ENCODE assay signal across 17 cellular contexts in the genomic region with DNA sequence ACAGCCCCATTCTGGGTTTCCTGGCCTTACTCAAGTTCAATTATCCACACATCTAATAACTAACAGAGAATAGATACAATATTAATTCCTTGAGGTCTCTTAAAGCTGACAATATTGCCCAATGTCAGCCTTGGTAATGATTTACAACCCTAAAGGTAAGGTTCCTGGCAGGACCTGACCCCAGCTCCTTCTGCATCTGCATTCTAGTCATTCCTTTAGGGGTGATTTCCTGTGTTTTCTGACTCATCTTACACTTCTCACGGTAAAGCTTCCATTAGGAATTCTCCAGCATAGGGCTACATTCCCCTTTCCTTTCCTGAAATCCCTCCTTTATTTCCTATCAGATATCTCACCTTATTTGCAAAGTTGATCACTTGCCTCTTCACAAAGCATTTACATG. TPM values are rescaled to one million over a fixed set of nuclear protein-coding genes. Genes with fewer than 3 reads are reported as not detected.
DNase-seq lines count a peak whose midpoint lies in the region; ATAC-seq and TF ChIP-seq lines count a peak whose summit lies in the region.
"Had no signal": no experiment of that assay in that cellular context is flagged by ENCODE, and none has a peak within 500 bp of the region (broad histone marks: within the 10 kb centered on the region; RNA-seq: fewer than 3 reads in every experiment).

No MANE protein-coding gene starts in this region.

- H3K79me2 ChIP-seq in smooth muscle cell (ENCODE audit: low read depth): no peaks in the 10 kb centered on the region

- H3K4me3 ChIP-seq in smooth muscle cell: no peak overlapping the region
- H3K4me3 ChIP-seq: BLaER1, SJSA1, tibial nerve had no signal

- peaks cover 7% of the 10 kb centered on the region for H3F3A ChIP-seq in smooth muscle cell (ENCODE audit: low read depth)

- H3K9ac ChIP-seq in smooth muscle cell (ENCODE audit: low read depth): no peak overlapping the region
- H3K9ac ChIP-seq: BLaER1 had no signal

- TF ChIP-seq CTCF in smooth muscle cell (IDR thresholded peaks at IDR 0.05; ENCODE audit: borderline replicate concordance, insufficient read depth, poor library complexity, severe bottlenecking): no peak

- H3K4me1 ChIP-seq in smooth muscle cell (ENCODE audit: low read depth): no peaks in the 10 kb centered on the region
- H3K4me1 ChIP-seq: BLaER1, SJSA1, tibial nerve had no signal

- DNase-seq in activated naive CD4-positive, alpha-beta T cell treated with anti-CD3 and anti-CD28 coated beads for 36 hours: no peak
- no peak for DNase-seq in activated naive CD4-positive, alpha-beta T cell treated with anti-CD3 and anti-CD28 coated beads, Interleukin-2, amount 50 U/mL, for 16 hours
- peak; percentile 79 for DNase-seq in NCI-H226
- peak; percentile 2 for DNase-seq in fibroblast of peridontal ligament (ENCODE audit: extremely low read depth)
- no peak for DNase-seq in smooth muscle cell (lab: John Stamatoyannopoulos, UW; ENCODE audit: unreplicated experiment)
- no peak for DNase-seq in amniotic stem cell (lab: John Stamatoyannopoulos, UW)
- DNase-seq: activated CD8-positive, alpha-beta memory T cell treated with anti-CD3 and anti-CD28 coated beads for 24 hours; foreskin melanocyte; Kasumi-1; NCI-H2227 treated with DMSO at 0.1 percent for 48 hours; retina had no signal

- no peak overlapping the region for H2AFZ ChIP-seq in smooth muscle cell (ENCODE audit: low read depth)

- ATAC-seq in HG02981 (IDR thresholded peaks at IDR 0.05; ENCODE audit: unreplicated experiment) (no peak), HG02840 (IDR thresholded peaks at IDR 0.05; ENCODE audit: low FRiP score, unreplicated experiment) (no peak)

- no peaks in the 10 kb centered on the region for H3K9me3 ChIP-seq in smooth muscle cell (replicated peaks; ENCODE audit: low read depth)
- H3K9me3 ChIP-seq: BLaER1, tibial nerve had no signal

- no peaks in the 10 kb centered on the region for H3K36me3 ChIP-seq in smooth muscle cell (ENCODE audit: low read depth)
- H3K36me3 ChIP-seq: BLaER1, SJSA1, tibial nerve had no signal

- CTCF ChIA-PET in activated naive CD4-positive, alpha-beta T cell treated with anti-CD3 and anti-CD28 coated beads for 36 hours (lab: Charles Lee): interaction anchor here (0.6 to 1.3 kb wide), 3 partner anchors 83 to 311 kb away, joined by 3 to 5 read pairs (median 4); no protein-coding TSS in a partner anchor

- H3K4me3 Mint-ChIP-seq in activated naive CD4-positive, alpha-beta T cell treated with anti-CD3 and anti-CD28 coated beads for 36 hours: peak overlapping the region; percentile 31

- peaks cover 2% of the 10 kb centered on the region for H3K36me3 Mint-ChIP-seq in activated naive CD4-positive, alpha-beta T cell treated with anti-CD3 and anti-CD28 coated beads for 36 hours (ENCODE audit: low read depth)

- no peaks in the 10 kb centered on the region for H4K20me1 ChIP-seq in smooth muscle cell (ENCODE audit: low read depth)
- H4K20me1 ChIP-seq: BLaER1 had no signal

- H3K27me3 Mint-ChIP-seq in activated naive CD4-positive, alpha-beta T cell treated with anti-CD3 and anti-CD28 coated beads for 36 hours (ENCODE audit: low read depth): no peaks in the 10 kb centered on the region

- intact Hi-C loops in activated naive CD4-positive, alpha-beta T cell treated with anti-CD3 and anti-CD28 coated beads for 36 hours (cut with micrococcal nuclease): loop anchor here (5.0 to 10.0 kb wide), 2 partner anchors 83 to 415 kb away; partner anchors contain the start of gene NIPAL4

- peak overlapping the region; percentile 63 for H3K27ac Mint-ChIP-seq in activated naive CD4-positive, alpha-beta T cell treated with anti-CD3 and anti-CD28 coated beads for 36 hours

- WGBS in smooth muscle cell (ENCODE audit: low lambda C conversion rate): 3% methylated on average over 1 of the region's 1 CpG

- H3K27ac ChIP-seq in smooth muscle cell (ENCODE audit: low read depth): no peak overlapping the region
- H3K27ac ChIP-seq: BLaER1, SJSA1, tibial nerve had no signal

- no peaks in the 10 kb centered on the region for H3K27me3 ChIP-seq in smooth muscle cell (ENCODE audit: low read depth)
- H3K27me3 ChIP-seq: BLaER1, tibial nerve had no signal

- peak overlapping the region; percentile 4 for H3K4me2 ChIP-seq in smooth muscle cell
- H3K4me2 ChIP-seq: BLaER1 had no signal

- no peaks in the 10 kb centered on the region for H3K9me3 Mint-ChIP-seq in activated naive CD4-positive, alpha-beta T cell treated with anti-CD3 and anti-CD28 coated beads for 36 hours

- H3K4me1 Mint-ChIP-seq in activated naive CD4-positive, alpha-beta T cell treated with anti-CD3 and anti-CD28 coated beads for 36 hours (ENCODE audit: low read depth): peaks cover 56% of the 10 kb centered on the region

RNA-seq across cellular contexts. Expression of gene HAVCR1, which starts 9.3 kb away (rescaled TPM):
- total RNA-seq in activated naive CD4-positive, alpha-beta T cell treated with anti-CD3 and anti-CD28 coated beads for 36 hours: under 1 TPM; 0.17 to 0.42 TPM
- total RNA-seq in smooth muscle cell: 0.72 TPM in 1 of 2 replicates, not detected in the other
- not detected in 2 replicates for polyA plus RNA-seq in smooth muscle cell
- total RNA-seq: lung microvascular endothelial cell, SJSA1 had no signal

RNA-seq across cellular contexts. Expression of gene HAVCR2, which starts 59.2 kb away (rescaled TPM):
- total RNA-seq in activated naive CD4-positive, alpha-beta T cell treated with anti-CD3 and anti-CD28 coated beads for 36 hours: 10 to 100 TPM; 10.2 to 10.4 TPM
- 0.04 and 2.0 TPM in 2 replicates for total RNA-seq in smooth muscle cell
- polyA plus RNA-seq in smooth muscle cell: 0.17 and 0.47 TPM in 2 replicates
- total RNA-seq: lung microvascular endothelial cell had no signal

Comparison
In these comparisons a context has a peak if more than half of its experiments do, and no peak if none do; other contexts are left out.
1. DNase-seq: peak in NCI-H226 (single experiment) and fibroblast of peridontal ligament (single experiment); none in activated naive CD4-positive, alpha-beta T cell treated with anti-CD3 and anti-CD28 coated beads for 36 hours (single experiment), activated naive CD4-positive, alpha-beta T cell treated with anti-CD3 and anti-CD28 coated beads, Interleukin-2, amount 50 U/mL, for 16 hours (single experiment), smooth muscle cell (single experiment) and amniotic stem cell (single experiment).